26 cellular contexts compared by ENCODE assay signal in the genomic region with DNA sequence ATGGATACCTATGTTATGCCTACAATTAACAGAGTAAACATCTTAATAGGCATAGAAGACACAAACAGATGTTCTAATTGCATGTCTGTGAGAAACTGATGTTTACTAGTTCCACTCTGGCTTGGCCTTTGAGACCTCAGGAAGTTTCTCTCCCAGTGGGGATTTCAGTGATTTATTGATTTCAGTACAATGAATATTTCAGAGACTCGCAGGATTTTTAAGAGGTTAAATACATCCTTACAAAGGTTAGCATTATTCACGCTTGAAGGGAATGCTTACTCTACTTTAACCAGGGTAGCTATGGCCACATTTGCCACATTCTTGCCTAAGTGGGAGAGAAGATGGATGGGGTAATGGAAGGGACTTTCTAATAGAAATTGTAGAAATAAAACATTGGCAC.
DNase-seq lines count a peak whose midpoint lies in the region; ATAC-seq and TF ChIP-seq lines count a peak whose summit lies in the region.
"Had no signal": no experiment of that assay in that cellular context is flagged by ENCODE, and none has a peak within 500 bp of the region (broad histone marks: within the 10 kb centered on the region; RNA-seq: fewer than 3 reads in every experiment).

No MANE protein-coding gene starts in this region.

- no peaks in the 10 kb centered on the region for H3K36me3 ChIP-seq in gastroesophageal sphincter
- H3K36me3 ChIP-seq in subcutaneous abdominal adipose tissue (ENCODE audit: control insufficient read depth in 5 of 5, insufficient read depth in 5 of 5, low read length in 5 of 5): no peaks in the 10 kb centered on the region
- H3K36me3 ChIP-seq in spleen: no peaks in the 10 kb centered on the region
- H3K36me3 ChIP-seq: BLaER1 treated with 17β-estradiol and CSF1 and Interleukin-3, amounts not matched to agents 10 nM and 100 nM; suprapubic skin; WERI-Rb-1 had no signal

- H3K4me1 Mint-ChIP-seq in neural crest cell: peaks cover 49% of the 10 kb centered on the region
- H3K4me1 Mint-ChIP-seq: activated naive CD4-positive, alpha-beta T cell treated with anti-CD3 and anti-CD28 coated beads, Interleukin-2, amount 50 U/mL, for 24 hours; activated T-helper 17 cell treated with anti-CD3 and anti-CD28 coated beads, Interleukin-2, amount 50 U/mL, for 72 hours; central memory CD8-positive, alpha-beta T cell; natural killer cell; stimulated activated effector memory CD8-positive, alpha-beta T cell treated with anti-CD3 and anti-CD28 coated beads, Interleukin-12 subunit alpha, Interleukin-12 subunit beta, amount 100 ng/mL, for 72 hours had no signal

- no peaks in the 10 kb centered on the region for H3K4me1 ChIP-seq in gastroesophageal sphincter
- peaks cover 0 to 8% (median 4%) of the 10 kb centered on the region in 5 donors for H3K4me1 ChIP-seq in subcutaneous abdominal adipose tissue (ENCODE audit: control insufficient read depth in 5 of 5, insufficient read depth in 5 of 5, low read length in 5 of 5)
- H3K4me1 ChIP-seq in spleen: no peaks in the 10 kb centered on the region

- H3K27ac ChIP-seq in gastroesophageal sphincter (peak overlapping the region in 3 of 4 donors; percentile 7 to 38 (median 8)), subcutaneous abdominal adipose tissue (ENCODE audit: low read depth, low read length) (peak overlapping the region; percentile 1), spleen (no peak overlapping the region)
- H3K27ac ChIP-seq: BLaER1 treated with 17β-estradiol and CSF1 and Interleukin-3, amounts not matched to agents 10 nM and 100 nM; dorsolateral prefrontal cortex; suprapubic skin; WERI-Rb-1 had no signal

- H3K27me3 ChIP-seq in gastroesophageal sphincter (no peaks in the 10 kb centered on the region), subcutaneous abdominal adipose tissue (ENCODE audit: control insufficient read depth in 5 of 5, insufficient read depth in 4 of 5, low read length in 5 of 5) (no peaks in the 10 kb centered on the region), spleen (replicated peaks in 1 of 7) (no peaks in the 10 kb centered on the region)
- H3K27me3 ChIP-seq: BLaER1 treated with 17β-estradiol and CSF1 and Interleukin-3, amounts not matched to agents 10 nM and 100 nM; dorsolateral prefrontal cortex; suprapubic skin had no signal

- TF ChIP-seq EP300 in gastroesophageal sphincter (IDR thresholded peaks at IDR 0.05): no peak

- H3K36me3 Mint-ChIP-seq in neural crest cell (ENCODE audit: low read depth): peaks cover 10% of the 10 kb centered on the region
- H3K36me3 Mint-ChIP-seq: activated naive CD4-positive, alpha-beta T cell treated with anti-CD3 and anti-CD28 coated beads, Interleukin-2, amount 50 U/mL, for 24 hours; natural killer cell; stimulated activated effector memory CD8-positive, alpha-beta T cell treated with anti-CD3 and anti-CD28 coated beads, Interleukin-12 subunit alpha, Interleukin-12 subunit beta, amount 100 ng/mL, for 72 hours had no signal

- no peaks in the 10 kb centered on the region for H3K27me3 Mint-ChIP-seq in neural crest cell (ENCODE audit: low read depth)
- H3K27me3 Mint-ChIP-seq: activated naive CD4-positive, alpha-beta T cell treated with anti-CD3 and anti-CD28 coated beads, Interleukin-2, amount 50 U/mL, for 24 hours; central memory CD8-positive, alpha-beta T cell had no signal

- intact Hi-C loops in Right ventricle myocardium superior (cut with DNase I): no loop called here
- intact Hi-C loops in cardiac septum (cut with DNase I): no loop called here
- intact Hi-C loops in spleen (cut with DNase I; ENCODE audit: low total_unique reads): no loop called here

- ATAC-seq in Right ventricle myocardium superior (ENCODE audit: poor library complexity) (peak; percentile 50), gastroesophageal sphincter (no peak)
- ATAC-seq: activated T-helper 17 cell treated with anti-CD3 and anti-CD28 coated beads, Interleukin-2, amount 50 U/mL, for 72 hours; natural killer cell; stimulated activated effector memory CD8-positive, alpha-beta T cell treated with anti-CD3 and anti-CD28 coated beads, Interleukin-12 subunit alpha, Interleukin-12 subunit beta, amount 100 ng/mL, for 72 hours had no signal

- no peak for DNase-seq in Right ventricle myocardium superior
- DNase-seq in cardiac septum (ENCODE audit: low spot score): no peak
- DNase-seq in neural crest cell (ENCODE audit: low read depth, low spot score): no peak
- no peak for DNase-seq in GM19238 (ENCODE audit: insufficient read length, low spot score)
- DNase-seq in stimulated activated CD4-positive, alpha-beta T cell treated with anti-CD3 and anti-CD28 coated beads, Interleukin-4, amount 100 ng/mL, for 24 hours: no peak
- DNase-seq in spleen: no peak
- DNase-seq: activated CD4-positive, alpha-beta T cell treated with anti-CD3 and anti-CD28 coated beads, Interleukin-2, amount 50 U/mL, for 1 hour; anterior cingulate cortex; DMS79 treated with DMSO at 0.1 percent for 48 hours; dorsolateral prefrontal cortex; H7; natural killer cell; NCI-H2029; NCI-H226; posterior cingulate gyrus; T-helper 9 cell; WERI-Rb-1 had no signal

- TF ChIP-seq CTCF in gastroesophageal sphincter (IDR thresholded peaks at IDR 0.05) (no peak), neural crest cell (conservative IDR thresholded peaks at IDR 0.05) (no peak), spleen (IDR thresholded peaks at IDR 0.05 in 8 of 11, conservative IDR thresholded peaks at IDR 0.05 in 3 of 11) (no peak)

- H3K4me3 Mint-ChIP-seq in neural crest cell: no peak overlapping the region
- H3K4me3 Mint-ChIP-seq: activated naive CD4-positive, alpha-beta T cell treated with anti-CD3 and anti-CD28 coated beads, Interleukin-2, amount 50 U/mL, for 24 hours; activated T-helper 17 cell treated with anti-CD3 and anti-CD28 coated beads, Interleukin-2, amount 50 U/mL, for 72 hours; central memory CD8-positive, alpha-beta T cell; natural killer cell; stimulated activated effector memory CD8-positive, alpha-beta T cell treated with anti-CD3 and anti-CD28 coated beads, Interleukin-12 subunit alpha, Interleukin-12 subunit beta, amount 100 ng/mL, for 72 hours had no signal

- 31 to 48% methylated on average over 2 of the region's 2 CpGs for WGBS in gastroesophageal sphincter (ENCODE audit: low coverage in 1 of 2), 2 donors
- 56 to 81% (median 68%) methylated on average over 2 of the region's 2 CpGs for WGBS in spleen, 5 donors

- H3K4me3 ChIP-seq in gastroesophageal sphincter (no peak overlapping the region), subcutaneous abdominal adipose tissue (ENCODE audit: low read depth in 1 of 5, low read length in 5 of 5) (no peak overlapping the region), spleen (no peak overlapping the region)
- H3K4me3 ChIP-seq: BLaER1 treated with 17β-estradiol and CSF1 and Interleukin-3, amounts not matched to agents 10 nM and 100 nM; dorsolateral prefrontal cortex; smooth muscle cell; suprapubic skin had no signal

- H3K27ac Mint-ChIP-seq in neural crest cell (ENCODE audit: unreplicated experiment): peak overlapping the region; percentile 7
- H3K27ac Mint-ChIP-seq: activated naive CD4-positive, alpha-beta T cell treated with anti-CD3 and anti-CD28 coated beads, Interleukin-2, amount 50 U/mL, for 24 hours; activated T-helper 17 cell treated with anti-CD3 and anti-CD28 coated beads, Interleukin-2, amount 50 U/mL, for 72 hours; natural killer cell; stimulated activated effector memory CD8-positive, alpha-beta T cell treated with anti-CD3 and anti-CD28 coated beads, Interleukin-12 subunit alpha, Interleukin-12 subunit beta, amount 100 ng/mL, for 72 hours had no signal

- H3K9me3 ChIP-seq in gastroesophageal sphincter: no peaks in the 10 kb centered on the region
- peaks cover 0 to 5% (median 0%) of the 10 kb centered on the region in 5 donors for H3K9me3 ChIP-seq in subcutaneous abdominal adipose tissue (ENCODE audit: control insufficient read depth in 5 of 5, low read length in 5 of 5)
- H3K9me3 ChIP-seq in spleen: no peaks in the 10 kb centered on the region
- H3K9me3 ChIP-seq: suprapubic skin had no signal

- TF ChIP-seq POLR2A in gastroesophageal sphincter (IDR thresholded peaks at IDR 0.05): no peak
- no peak for TF ChIP-seq POLR2A in spleen (IDR thresholded peaks at IDR 0.05)

- H3K9ac ChIP-seq in subcutaneous abdominal adipose tissue (ENCODE audit: low read length in 5 of 5): no peak overlapping the region
- H3K9ac ChIP-seq: BLaER1 treated with 17β-estradiol and CSF1 and Interleukin-3, amounts not matched to agents 10 nM and 100 nM had no signal

- H3K9me3 Mint-ChIP-seq in neural crest cell: peaks cover 14% of the 10 kb centered on the region
- H3K9me3 Mint-ChIP-seq: activated naive CD4-positive, alpha-beta T cell treated with anti-CD3 and anti-CD28 coated beads, Interleukin-2, amount 50 U/mL, for 24 hours; natural killer cell; stimulated activated effector memory CD8-positive, alpha-beta T cell treated with anti-CD3 and anti-CD28 coated beads, Interleukin-12 subunit alpha, Interleukin-12 subunit beta, amount 100 ng/mL, for 72 hours had no signal

Comparison
In these comparisons a context has a peak if more than half of its experiments do, and no peak if none do; other contexts are left out.
1. H3K27ac ChIP-seq: peak in gastroesophageal sphincter (3 of 4) and subcutaneous abdominal adipose tissue (single experiment); none in spleen (0 of 8).